ENCODE assay signal across 29 cellular contexts in genomic region chr7:147771344-147771743, GRCh38.
DNase-seq lines count a peak whose midpoint lies in the region; ATAC-seq, FAIRE-seq and TF ChIP-seq lines count a peak whose summit lies in the region.
"Had no signal": no experiment of that assay in that cellular context is flagged by ENCODE, and none has a peak within 500 bp of the region (broad histone marks: within the 10 kb centered on the region; RNA-seq: fewer than 3 reads in every experiment).

No MANE protein-coding gene starts in this region.

- POLR2A ChIA-PET in SK-N-SH (lab: Yijun Ruan, JAX): no interaction called here

- H3K9me3 ChIP-seq in SK-N-SH (no peaks in the 10 kb centered on the region), endodermal cell (ENCODE audit: control insufficient read depth, low read length) (peaks cover 4% of the 10 kb centered on the region), neuron (ENCODE audit: low read length) (no peaks in the 10 kb centered on the region), left lung (no peaks in the 10 kb centered on the region)
- H3K9me3 ChIP-seq: gastroesophageal sphincter, lower lobe of right lung, mucosa of descending colon, prostate gland, sigmoid colon had no signal

- ATAC-seq in SK-N-SH treated with all-trans-retinoic acid at 6 μM for 48 hours (no peak), left lung (no peak)
- ATAC-seq: activated naive CD8-positive, alpha-beta T cell treated with anti-CD3 and anti-CD28 coated beads, Interleukin-2, amount 50 U/mL, for 24 hours; CD8-positive, alpha-beta T cell; gastroesophageal sphincter; lower lobe of right lung; mucosa of descending colon had no signal

- no peaks in the 10 kb centered on the region for H4K20me1 ChIP-seq in SK-N-SH (ENCODE audit: insufficient read depth)

- TF ChIP-seq RAD21 in SK-N-SH (IDR thresholded peaks at IDR 0.05; ENCODE audit: low read length): no peak

- no peaks in the 10 kb centered on the region for H3K27me3 ChIP-seq in SK-N-SH (ENCODE audit: insufficient read depth)
- no peaks in the 10 kb centered on the region for H3K27me3 ChIP-seq in endodermal cell (ENCODE audit: control insufficient read depth, insufficient read depth, low read length, poor library complexity, severe bottlenecking)
- no peaks in the 10 kb centered on the region for H3K27me3 ChIP-seq in neuron (ENCODE audit: insufficient read depth, low read length)
- no peaks in the 10 kb centered on the region for H3K27me3 ChIP-seq in left lung
- H3K27me3 ChIP-seq: gastroesophageal sphincter, sigmoid colon had no signal

- no peaks in the 10 kb centered on the region for H3K9me3 Mint-ChIP-seq in endodermal cell
- H3K9me3 Mint-ChIP-seq: activated naive CD8-positive, alpha-beta T cell treated with anti-CD3 and anti-CD28 coated beads, Interleukin-2, amount 50 U/mL, for 24 hours; nephron progenitor cell; T-helper 2 cell treated with Interferon-gamma antibody and Interleukin-4, amounts not matched to agents 5 μg/mL and 100 μg/mL, for 36 hours had no signal

- no peak for DNase-seq in SK-N-SH
- no peak for DNase-seq in endodermal cell
- no peak for DNase-seq in left lung
- no peak for DNase-seq in urothelium cell line (ENCODE audit: low spot score)
- DNase-seq in mucosa of gallbladder (ENCODE audit: low spot score): no peak
- no peak for DNase-seq in GM20000 (ENCODE audit: low spot score)
- DNase-seq: activated CD4-positive, alpha-beta T cell treated with anti-CD3 and anti-CD28 coated beads for 4 hours; activated naive CD8-positive, alpha-beta T cell treated with anti-CD3 and anti-CD28 coated beads, Interleukin-2, amount 50 U/mL, for 24 hours; activated T-cell treated with anti-CD3 and anti-CD28 coated beads, Interleukin-2, amount 50 U/mL, for 1 hour; CD8-positive, alpha-beta T cell; dermis blood vessel endothelial cell; DMS 273 treated with DMSO at 0.1 percent for 48 hours; EL; kidney; lower lobe of right lung; mucosa of descending colon; NCI-H2029; NCI-H69; nephron progenitor cell; sigmoid colon; stimulated activated naive CD4-positive, alpha-beta T cell had no signal

- H3K27ac Mint-ChIP-seq in endodermal cell: no peak overlapping the region
- H3K27ac Mint-ChIP-seq: activated naive CD8-positive, alpha-beta T cell treated with anti-CD3 and anti-CD28 coated beads, Interleukin-2, amount 50 U/mL, for 24 hours; CD8-positive, alpha-beta T cell; nephron progenitor cell; T-helper 2 cell treated with Interferon-gamma antibody and Interleukin-4, amounts not matched to agents 5 μg/mL and 100 μg/mL, for 36 hours had no signal

- H3K79me2 ChIP-seq in SK-N-SH (ENCODE audit: insufficient read depth): no peaks in the 10 kb centered on the region

- no peak overlapping the region for H3K4me3 Mint-ChIP-seq in endodermal cell
- H3K4me3 Mint-ChIP-seq: activated naive CD8-positive, alpha-beta T cell treated with anti-CD3 and anti-CD28 coated beads, Interleukin-2, amount 50 U/mL, for 24 hours; CD8-positive, alpha-beta T cell; central memory CD8-positive, alpha-beta T cell; nephron progenitor cell; T-helper 2 cell treated with Interferon-gamma antibody and Interleukin-4, amounts not matched to agents 5 μg/mL and 100 μg/mL, for 36 hours had no signal

- 45% methylated on average over 3 of the region's 3 CpGs for WGBS in SK-N-SH (ENCODE audit: low lambda C conversion rate)
- 81 to 83% methylated on average over 1 to 2 of the region's 3 CpGs for WGBS in endodermal cell (ENCODE audit: insufficient coverage in 1 of 2, insufficient read length in 1 of 2), 2 experiments

- peaks cover 5 to 7% of the 10 kb centered on the region in 2 experiments; a peak in 2 of 4 replicates for H3K4me1 ChIP-seq in SK-N-SH (ENCODE audit: control insufficient read depth in 1 of 2, insufficient read depth in 2 of 2, low read depth in 1 of 2, low read length in 1 of 2)
- H3K4me1 ChIP-seq in endodermal cell (ENCODE audit: control insufficient read depth, insufficient read depth, low read length): no peaks in the 10 kb centered on the region
- peaks cover 12% of the 10 kb centered on the region for H3K4me1 ChIP-seq in neuron (ENCODE audit: insufficient read depth, low read length)
- H3K4me1 ChIP-seq in left lung: no peaks in the 10 kb centered on the region
- H3K4me1 ChIP-seq: gastroesophageal sphincter, lower lobe of right lung, prostate gland, sigmoid colon had no signal

- peak overlapping the region; percentile 34; the same call in 1 of the 2 replicates for H2AFZ ChIP-seq in SK-N-SH (ENCODE audit: low read depth)
- peak overlapping the region; percentile 26 for H2AFZ ChIP-seq in neuron (ENCODE audit: low read depth, low read length)

- FAIRE-seq in urothelium cell line (lab: Jason Lieb, UNC): no peak
- FAIRE-seq: GM12892, kidney had no signal

- no peaks in the 10 kb centered on the region for H3K9me2 ChIP-seq in SK-N-SH

- H3K27me3 Mint-ChIP-seq in endodermal cell (ENCODE audit: insufficient read depth): no peaks in the 10 kb centered on the region
- H3K27me3 Mint-ChIP-seq: activated naive CD8-positive, alpha-beta T cell treated with anti-CD3 and anti-CD28 coated beads, Interleukin-2, amount 50 U/mL, for 24 hours; central memory CD8-positive, alpha-beta T cell had no signal

- CTCF ChIA-PET in SK-N-SH (lab: Yijun Ruan, JAX): interaction anchor here (0.9 to 1.2 kb wide), 2 partner anchors 13 to 371 kb away, joined by 3 to 4 read pairs; no protein-coding TSS in a partner anchor

- H3K4me3 ChIP-seq in SK-N-SH (ENCODE audit: low read depth in 2 of 2, low read length in 1 of 2) (no peak overlapping the region), endodermal cell (ENCODE audit: low read length) (no peak overlapping the region), neuron (ENCODE audit: low read length) (no peak overlapping the region), left lung (no peak overlapping the region)
- H3K4me3 ChIP-seq: gastroesophageal sphincter, lower lobe of right lung, mucosa of descending colon, prostate gland, sigmoid colon had no signal

- intact Hi-C loops in left lung (cut with DNase I): no loop called here

- H3K36me3 Mint-ChIP-seq in endodermal cell (ENCODE audit: low read depth): no peaks in the 10 kb centered on the region
- H3K36me3 Mint-ChIP-seq: CD8-positive, alpha-beta T cell had no signal

- TF ChIP-seq CTCF in SK-N-SH (IDR thresholded peaks at IDR 0.05) (no peak), endodermal cell (conservative IDR thresholded peaks at IDR 0.05) (no peak), left lung (IDR thresholded peaks at IDR 0.05) (no peak), GM20000 (IDR thresholded peaks at IDR 0.05; ENCODE audit: extremely low read depth, missing control alignments) (no peak)

- no peaks in the 10 kb centered on the region for H3K36me3 ChIP-seq in SK-N-SH (replicated peaks in 1 of 2; ENCODE audit: control insufficient read depth in 1 of 2, insufficient read depth in 2 of 2, low read length in 1 of 2)
- H3K36me3 ChIP-seq in endodermal cell (ENCODE audit: control insufficient read depth, insufficient read depth, low read length): no peaks in the 10 kb centered on the region
- H3K36me3 ChIP-seq in neuron (ENCODE audit: insufficient read depth, low read length): no peaks in the 10 kb centered on the region
- H3K36me3 ChIP-seq in left lung: no peaks in the 10 kb centered on the region
- H3K36me3 ChIP-seq: gastroesophageal sphincter, lower lobe of right lung, prostate gland, sigmoid colon had no signal

- no peak for TF ChIP-seq EP300 in SK-N-SH (IDR thresholded peaks at IDR 0.05; ENCODE audit: borderline replicate concordance in 1 of 2, low read depth in 1 of 2, low read length in 1 of 2)

- H3K27ac ChIP-seq in SK-N-SH (ENCODE audit: low read depth in 2 of 2, low read length in 1 of 2) (no peak overlapping the region), endodermal cell (ENCODE audit: low read depth, low read length) (peak overlapping the region; percentile 40), left lung (no peak overlapping the region)
- H3K27ac ChIP-seq: gastroesophageal sphincter, lower lobe of right lung, prostate gland, sigmoid colon, VCaP had no signal

- H3K4me1 Mint-ChIP-seq in endodermal cell: no peaks in the 10 kb centered on the region
- H3K4me1 Mint-ChIP-seq: activated naive CD8-positive, alpha-beta T cell treated with anti-CD3 and anti-CD28 coated beads, Interleukin-2, amount 50 U/mL, for 24 hours; central memory CD8-positive, alpha-beta T cell had no signal

- no peaks in the 10 kb centered on the region for H3F3A ChIP-seq in SK-N-SH (replicated peaks; ENCODE audit: insufficient read depth)

- H3K4me2 ChIP-seq in SK-N-SH: no peak overlapping the region

- H3K9ac ChIP-seq in SK-N-SH (no peak overlapping the region), endodermal cell (ENCODE audit: extremely low read depth, low read length, poor library complexity, severe bottlenecking) (no peak overlapping the region)

TF ChIP-seq in SK-N-SH, 30 proteins besides CTCF, POLR2A, EP300 and RAD21 (continues in another document):
- TF ChIP-seq, protein P1, sequence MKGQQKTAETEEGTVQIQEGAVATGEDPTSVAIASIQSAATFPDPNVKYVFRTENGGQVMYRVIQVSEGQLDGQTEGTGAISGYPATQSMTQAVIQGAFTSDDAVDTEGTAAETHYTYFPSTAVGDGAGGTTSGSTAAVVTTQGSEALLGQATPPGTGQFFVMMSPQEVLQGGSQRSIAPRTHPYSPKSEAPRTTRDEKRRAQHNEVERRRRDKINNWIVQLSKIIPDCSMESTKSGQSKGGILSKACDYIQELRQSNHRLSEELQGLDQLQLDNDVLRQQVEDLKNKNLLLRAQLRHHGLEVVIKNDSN (IDR thresholded peaks at IDR 0.05; ENCODE audit: borderline replicate concordance, low read depth): no peak
- TF ChIP-seq FOXM1 (IDR thresholded peaks at IDR 0.05; ENCODE audit: low read depth): no peak

TF ChIP-seq in SK-N-SH treated with all-trans-retinoic acid at 6 μM for 48 hours, 23 proteins besides CTCF, POLR2A, EP300 and RAD21:
- no peak for TF ChIP-seq ZNF8 (CRISPR knock-in tag; IDR thresholded peaks at IDR 0.05)
- TF ChIP-seq SNAI2 (CRISPR knock-in tag; IDR thresholded peaks at IDR 0.05): no peak
